In the genomic region with DNA sequence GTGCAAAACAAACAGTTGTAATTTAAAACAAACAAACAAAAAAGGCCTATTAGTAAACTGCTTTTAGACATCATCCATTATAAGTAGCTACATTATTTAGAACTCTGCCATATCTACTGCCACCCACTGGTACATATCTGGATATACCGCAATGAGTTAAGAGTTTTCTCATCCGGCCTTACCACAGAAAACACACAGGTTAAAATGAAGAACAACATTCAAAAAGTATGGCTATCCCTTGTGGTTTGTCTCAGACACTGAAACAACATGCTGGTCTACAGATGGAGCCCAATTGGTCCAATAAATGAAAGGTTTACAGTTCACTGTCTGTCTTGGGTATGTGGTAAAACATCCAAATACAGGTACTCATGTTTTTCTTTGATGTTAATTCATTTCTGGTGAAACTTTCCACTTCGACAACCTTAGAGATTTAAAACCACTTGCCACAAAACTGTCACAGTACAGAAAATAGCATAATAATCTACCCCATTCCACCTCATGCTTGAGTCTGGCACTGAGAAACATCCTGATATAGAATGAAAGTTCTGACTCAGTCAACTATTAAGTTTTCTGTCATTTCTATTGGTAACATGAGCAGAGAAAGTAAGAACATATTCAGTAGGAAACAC, we compare ENCODE assay signal across 9 cellular contexts.
A peak's percentile ranks its signal among the peaks of the same experiment; 100 is the strongest.
DNase-seq lines count a peak whose midpoint lies in the region; ATAC-seq, FAIRE-seq and TF ChIP-seq lines count a peak whose summit lies in the region.
"Had no signal": no experiment of that assay in that cellular context is flagged by ENCODE, and none has a peak within 500 bp of the region (broad histone marks: within the 10 kb centered on the region; RNA-seq: fewer than 3 reads in every experiment).

No MANE protein-coding gene starts in this region.

- H3K4me3 Mint-ChIP-seq in activated CD4-positive, alpha-beta T cell treated with anti-CD3 and anti-CD28 coated beads for 36 hours, result no peak overlapping the region

- no TSS peak for BruUV-seq in Panc1 (replicated peaks; lab: Mats Ljungman, UMichigan)

- ATAC-seq in activated CD4-positive, alpha-beta T cell treated with anti-CD3 and anti-CD28 coated beads for 36 hours, result peak; percentile 92
- peak; percentile 96 for ATAC-seq in HG03135 (IDR thresholded peaks at IDR 0.05; ENCODE audit: unreplicated experiment)
- ATAC-seq in Panc1, result no peak

- TF ChIP-seq CTCF in Panc1 (IDR thresholded peaks at IDR 0.05), result peak; percentile 48; the same call in 1 of the 2 replicates

- H3K27ac ChIP-seq in Panc1 (ENCODE audit: low read length), result no peak overlapping the region
- H3K27ac ChIP-seq: upper lobe of left lung had no signal

- H3K36me3 Mint-ChIP-seq in activated CD4-positive, alpha-beta T cell treated with anti-CD3 and anti-CD28 coated beads for 36 hours (ENCODE audit: low read depth), result peaks cover 13% of the 10 kb centered on the region

- peak; percentile 50 for FAIRE-seq in endometrium (lab: Jason Lieb, UNC)

- H3K27ac Mint-ChIP-seq in activated CD4-positive, alpha-beta T cell treated with anti-CD3 and anti-CD28 coated beads for 36 hours, result peak overlapping the region; percentile 47

- in situ Hi-C loops in Panc1 (cut with HindIII; ENCODE audit: low pct_unique_long_range_greater_than_20kb, low sequenced_read_pairs), result no loop called here

- H3K27me3 Mint-ChIP-seq in activated CD4-positive, alpha-beta T cell treated with anti-CD3 and anti-CD28 coated beads for 36 hours, result no peaks in the 10 kb centered on the region

- peak; percentile 18 for DNase-seq in activated CD4-positive, alpha-beta T cell treated with anti-CD3 and anti-CD28 coated beads for 36 hours
- DNase-seq in activated CD4-positive, alpha-beta T cell treated with anti-CD3 and anti-CD28 coated beads, Interleukin-2, amount 50 U/mL, for 4 hours, result no peak
- DNase-seq in GM19240 (ENCODE audit: insufficient read length, low spot score), result peak; percentile 2
- peak; percentile 17 for DNase-seq in Panc1 (ENCODE audit: low read depth, low spot score)
- DNase-seq in pons (ENCODE audit: low spot score), result peak; percentile 42
- no peak for DNase-seq in GF-D8 (lab: John Stamatoyannopoulos, UW)
- DNase-seq: upper lobe of left lung had no signal

- H3K4me1 ChIP-seq in Panc1 (ENCODE audit: control insufficient read depth, insufficient read depth, low read length), result no peaks in the 10 kb centered on the region
- H3K4me1 ChIP-seq: upper lobe of left lung had no signal

- H3K4me3 ChIP-seq in Panc1 (ENCODE audit: low read depth in 2 of 2, low read length in 2 of 2), result no peak overlapping the region
- H3K4me3 ChIP-seq: upper lobe of left lung had no signal

- POLR2A ChIA-PET in activated CD4-positive, alpha-beta T cell treated with anti-CD3 and anti-CD28 coated beads for 36 hours (lab: Charles Lee), result no interaction called here
- POLR2A ChIA-PET in Panc1 (lab: Charles Lee), result no interaction called here

- H3K27me3 ChIP-seq in Panc1 (ENCODE audit: control insufficient read depth, insufficient read depth, low read length), result no peaks in the 10 kb centered on the region
- H3K27me3 ChIP-seq: upper lobe of left lung had no signal

- no peaks in the 10 kb centered on the region for H3K36me3 ChIP-seq in Panc1 (ENCODE audit: control insufficient read depth, insufficient read depth, low read length)
- H3K36me3 ChIP-seq: upper lobe of left lung had no signal

- no peaks in the 10 kb centered on the region for H3K9me3 ChIP-seq in Panc1 (ENCODE audit: control insufficient read depth, insufficient read depth, low read depth, low read length)
- H3K9me3 ChIP-seq: upper lobe of left lung had no signal

- peaks cover 20% of the 10 kb centered on the region for H3K4me1 Mint-ChIP-seq in activated CD4-positive, alpha-beta T cell treated with anti-CD3 and anti-CD28 coated beads for 36 hours

- H3K9me3 Mint-ChIP-seq in activated CD4-positive, alpha-beta T cell treated with anti-CD3 and anti-CD28 coated beads for 36 hours (ENCODE audit: low read depth), result peaks cover 12% of the 10 kb centered on the region

- intact Hi-C loops in activated CD4-positive, alpha-beta T cell treated with anti-CD3 and anti-CD28 coated beads for 36 hours (cut with DNase I, micrococcal nuclease), result loop anchor here (1.0 to 5.0 kb wide), 5 partner anchors 344 to 634 kb away; partner anchors contain the start of gene GTF2A1 (in 1 of the 2)
- intact Hi-C loops in Panc1 (cut with micrococcal nuclease; ENCODE audit: unreplicated experiment), result no loop called here

- CTCF ChIA-PET in activated CD4-positive, alpha-beta T cell treated with anti-CD3 and anti-CD28 coated beads for 36 hours (lab: Charles Lee), result interaction anchor here (0.6 to 1.3 kb wide), 3 partner anchors 54 to 613 kb away, joined by 3 to 4 read pairs (median 3); no protein-coding TSS in a partner anchor
- CTCF ChIA-PET in Panc1 (lab: Charles Lee), result interaction anchor here (0.7 kb wide), 1 partner anchor 243 kb away, joined by 3 read pairs; no protein-coding TSS in a partner anchor

Comparison
In these comparisons a context has a peak if more than half of its experiments do, and no peak if none do; other contexts are left out.
1. DNase-seq: peak in activated CD4-positive, alpha-beta T cell treated with anti-CD3 and anti-CD28 coated beads for 36 hours (single experiment), GM19240 (single experiment), Panc1 (single experiment) and pons (single experiment); none in activated CD4-positive, alpha-beta T cell treated with anti-CD3 and anti-CD28 coated beads, Interleukin-2, amount 50 U/mL, for 4 hours (0 of 2) and GF-D8 (single experiment).